In the genomic region with DNA sequence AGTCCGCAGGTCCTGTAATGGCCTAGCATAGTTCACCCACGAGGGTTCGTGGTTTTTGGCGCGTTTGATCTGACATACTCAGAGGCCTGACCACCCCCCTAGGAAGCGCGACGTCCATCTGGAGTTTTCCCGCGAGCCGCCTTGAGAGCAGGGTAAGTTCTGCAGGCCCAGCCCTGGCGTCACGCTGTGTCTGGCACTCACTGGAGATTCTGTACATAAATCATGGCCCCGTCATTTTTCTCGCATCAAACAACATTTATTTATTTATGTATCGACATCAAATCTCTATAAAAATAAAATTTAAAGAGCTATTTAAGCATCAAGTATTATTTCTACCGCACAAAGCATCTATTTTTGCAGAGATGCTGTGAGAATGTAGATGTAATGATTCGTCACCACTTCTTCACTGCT, we compare ENCODE assay signal across 1 cellular context.
TF ChIP-seq lines count a peak whose summit lies in the region.

No MANE protein-coding gene starts in this region.

TF ChIP-seq in K562, 482 proteins besides CTCF, POLR2A, EP300 and RAD21 (continued from another document and continues in another):
- TF ChIP-seq, protein P1, sequence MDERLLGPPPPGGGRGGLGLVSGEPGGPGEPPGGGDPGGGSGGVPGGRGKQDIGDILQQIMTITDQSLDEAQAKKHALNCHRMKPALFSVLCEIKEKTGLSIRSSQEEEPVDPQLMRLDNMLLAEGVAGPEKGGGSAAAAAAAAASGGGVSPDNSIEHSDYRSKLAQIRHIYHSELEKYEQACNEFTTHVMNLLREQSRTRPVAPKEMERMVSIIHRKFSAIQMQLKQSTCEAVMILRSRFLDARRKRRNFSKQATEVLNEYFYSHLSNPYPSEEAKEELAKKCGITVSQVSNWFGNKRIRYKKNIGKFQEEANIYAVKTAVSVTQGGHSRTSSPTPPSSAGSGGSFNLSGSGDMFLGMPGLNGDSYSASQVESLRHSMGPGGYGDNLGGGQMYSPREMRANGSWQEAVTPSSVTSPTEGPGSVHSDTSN (CRISPR knock-in tag; IDR thresholded peaks at IDR 0.05; ENCODE audit: low read depth) = no peak
- TF ChIP-seq, protein P1 (tag; conservative IDR thresholded peaks at IDR 0.05; ENCODE audit: low read depth) = peak; percentile 70; the same call in 1 of the 2 replicates
- TF ChIP-seq, protein P2, sequence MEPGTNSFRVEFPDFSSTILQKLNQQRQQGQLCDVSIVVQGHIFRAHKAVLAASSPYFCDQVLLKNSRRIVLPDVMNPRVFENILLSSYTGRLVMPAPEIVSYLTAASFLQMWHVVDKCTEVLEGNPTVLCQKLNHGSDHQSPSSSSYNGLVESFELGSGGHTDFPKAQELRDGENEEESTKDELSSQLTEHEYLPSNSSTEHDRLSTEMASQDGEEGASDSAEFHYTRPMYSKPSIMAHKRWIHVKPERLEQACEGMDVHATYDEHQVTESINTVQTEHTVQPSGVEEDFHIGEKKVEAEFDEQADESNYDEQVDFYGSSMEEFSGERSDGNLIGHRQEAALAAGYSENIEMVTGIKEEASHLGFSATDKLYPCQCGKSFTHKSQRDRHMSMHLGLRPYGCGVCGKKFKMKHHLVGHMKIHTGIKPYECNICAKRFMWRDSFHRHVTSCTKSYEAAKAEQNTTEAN (CRISPR knock-in tag; IDR thresholded peaks at IDR 0.05) = no peak; the same call in 1 of the 2 replicates
- no peak; a peak in 1 of 4 replicates for TF ChIP-seq MAZ (CRISPR knock-in tag; conservative IDR thresholded peaks at IDR 0.05 in 1 of 2, IDR thresholded peaks at IDR 0.05 in 1 of 2)
- no peak for TF ChIP-seq ZFX (CRISPR knock-in tag; IDR thresholded peaks at IDR 0.05)
- TF ChIP-seq, protein P3, sequence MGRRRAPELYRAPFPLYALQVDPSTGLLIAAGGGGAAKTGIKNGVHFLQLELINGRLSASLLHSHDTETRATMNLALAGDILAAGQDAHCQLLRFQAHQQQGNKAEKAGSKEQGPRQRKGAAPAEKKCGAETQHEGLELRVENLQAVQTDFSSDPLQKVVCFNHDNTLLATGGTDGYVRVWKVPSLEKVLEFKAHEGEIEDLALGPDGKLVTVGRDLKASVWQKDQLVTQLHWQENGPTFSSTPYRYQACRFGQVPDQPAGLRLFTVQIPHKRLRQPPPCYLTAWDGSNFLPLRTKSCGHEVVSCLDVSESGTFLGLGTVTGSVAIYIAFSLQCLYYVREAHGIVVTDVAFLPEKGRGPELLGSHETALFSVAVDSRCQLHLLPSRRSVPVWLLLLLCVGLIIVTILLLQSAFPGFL (CRISPR knock-in tag; IDR thresholded peaks at IDR 0.05) = no peak
- no peak for TF ChIP-seq TBL1XR1 (IDR thresholded peaks at IDR 0.05; ENCODE audit: low read length in 2 of 2)
- TF ChIP-seq POLR2H (tag; IDR thresholded peaks at IDR 0.05; ENCODE audit: low read depth) = no peak
- TF ChIP-seq, protein P4, sequence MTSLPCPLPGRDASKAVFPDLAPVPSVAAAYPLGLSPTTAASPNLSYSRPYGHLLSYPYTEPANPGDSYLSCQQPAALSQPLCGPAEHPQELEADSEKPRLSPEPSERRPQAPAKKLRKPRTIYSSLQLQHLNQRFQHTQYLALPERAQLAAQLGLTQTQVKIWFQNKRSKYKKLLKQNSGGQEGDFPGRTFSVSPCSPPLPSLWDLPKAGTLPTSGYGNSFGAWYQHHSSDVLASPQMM (CRISPR knock-in tag; IDR thresholded peaks at IDR 0.05) = no peak
- TF ChIP-seq POLR2AphosphoS2 (IDR thresholded peaks at IDR 0.05; ENCODE audit: low read length) = no peak
- TF ChIP-seq EGR1 (conservative IDR thresholded peaks at IDR 0.05) = no peak
- TF ChIP-seq GABPB2 (CRISPR knock-in tag; conservative IDR thresholded peaks at IDR 0.05) = no peak
- no peak for TF ChIP-seq MAX (CRISPR knock-in tag; IDR thresholded peaks at IDR 0.05)
- no peak for TF ChIP-seq ZNF140 (CRISPR knock-in tag; IDR thresholded peaks at IDR 0.05)
- TF ChIP-seq HCFC1 (IDR thresholded peaks at IDR 0.05; ENCODE audit: low read depth, low read length) = no peak
- no peak for TF ChIP-seq HDGF (IDR thresholded peaks at IDR 0.05)
- TF ChIP-seq FUS (optimal IDR thresholded peaks at IDR 0.05; ENCODE audit: low read depth, low read length) = no peak
- no peak for TF ChIP-seq PTRF (tag; IDR thresholded peaks at IDR 0.05)
- no peak for TF ChIP-seq SMC3 (conservative IDR thresholded peaks at IDR 0.05; ENCODE audit: insufficient read depth, low read depth, low read length)
- TF ChIP-seq ZNF274 (IDR thresholded peaks at IDR 0.05; ENCODE audit: borderline replicate concordance, low read depth, low read length) = no peak
- no peak for TF ChIP-seq ZNF354B (CRISPR knock-in tag; IDR thresholded peaks at IDR 0.05)
- no peak for TF ChIP-seq ZNF830 (CRISPR knock-in tag; IDR thresholded peaks at IDR 0.05)
- TF ChIP-seq AFF1 (IDR thresholded peaks at IDR 0.05; ENCODE audit: low read depth in 1 of 2, partially characterized antibody in 2 of 2) = no peak
- no peak for TF ChIP-seq DEAF1 (CRISPR knock-in tag; IDR thresholded peaks at IDR 0.05)
- no peak for TF ChIP-seq ZNF57 (CRISPR knock-in tag; IDR thresholded peaks at IDR 0.05)
- TF ChIP-seq SAP30 (IDR thresholded peaks at IDR 0.05; ENCODE audit: borderline replicate concordance, insufficient read depth, low read depth, low read length, poor library complexity, severe bottlenecking) = peak; percentile 15
- TF ChIP-seq ZNF384 (IDR thresholded peaks at IDR 0.05; ENCODE audit: low read depth, low read length) = no peak
- no peak for TF ChIP-seq RBM22 (IDR thresholded peaks at IDR 0.05; ENCODE audit: low read depth, low read length, poor library complexity, severe bottlenecking)
- TF ChIP-seq YBX1 (IDR thresholded peaks at IDR 0.05) = no peak
- TF ChIP-seq MIER1 (IDR thresholded peaks at IDR 0.05; ENCODE audit: low read depth) = no peak
- 0 out of 2 replicates have a peak, but pooled peaks have one; percentile 12 for TF ChIP-seq SRSF1 (IDR thresholded peaks at IDR 0.05; ENCODE audit: low read depth, low read length)
- no peak for TF ChIP-seq TEAD2 (tag; IDR thresholded peaks at IDR 0.05)
- peak; percentile 63 for TF ChIP-seq MEIS2 (IDR thresholded peaks at IDR 0.05; ENCODE audit: partially characterized antibody)
- TF ChIP-seq ZNF347 (CRISPR knock-in tag; IDR thresholded peaks at IDR 0.05; ENCODE audit: low read depth) = no peak
- TF ChIP-seq MCM5 (IDR thresholded peaks at IDR 0.05; ENCODE audit: low read depth) = no peak
- TF ChIP-seq, protein P5, sequence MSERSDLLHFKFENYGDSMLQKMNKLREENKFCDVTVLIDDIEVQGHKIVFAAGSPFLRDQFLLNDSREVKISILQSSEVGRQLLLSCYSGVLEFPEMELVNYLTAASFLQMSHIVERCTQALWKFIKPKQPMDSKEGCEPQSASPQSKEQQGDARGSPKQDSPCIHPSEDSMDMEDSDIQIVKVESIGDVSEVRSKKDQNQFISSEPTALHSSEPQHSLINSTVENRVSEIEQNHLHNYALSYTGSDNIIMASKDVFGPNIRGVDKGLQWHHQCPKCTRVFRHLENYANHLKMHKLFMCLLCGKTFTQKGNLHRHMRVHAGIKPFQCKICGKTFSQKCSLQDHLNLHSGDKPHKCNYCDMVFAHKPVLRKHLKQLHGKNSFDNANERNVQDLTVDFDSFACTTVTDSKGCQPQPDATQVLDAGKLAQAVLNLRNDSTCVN (CRISPR knock-in tag; IDR thresholded peaks at IDR 0.05) = no peak
- no peak for TF ChIP-seq GABPB1 (CRISPR knock-in tag; IDR thresholded peaks at IDR 0.05)
- no peak for TF ChIP-seq ZBTB1 (CRISPR knock-in tag; IDR thresholded peaks at IDR 0.05; ENCODE audit: borderline replicate concordance, low read depth)
- no peak for TF ChIP-seq TBP (optimal IDR thresholded peaks at IDR 0.05; ENCODE audit: low read depth, low read length)
- no peak for TF ChIP-seq ARID2 (IDR thresholded peaks at IDR 0.05)
- TF ChIP-seq, protein P6, sequence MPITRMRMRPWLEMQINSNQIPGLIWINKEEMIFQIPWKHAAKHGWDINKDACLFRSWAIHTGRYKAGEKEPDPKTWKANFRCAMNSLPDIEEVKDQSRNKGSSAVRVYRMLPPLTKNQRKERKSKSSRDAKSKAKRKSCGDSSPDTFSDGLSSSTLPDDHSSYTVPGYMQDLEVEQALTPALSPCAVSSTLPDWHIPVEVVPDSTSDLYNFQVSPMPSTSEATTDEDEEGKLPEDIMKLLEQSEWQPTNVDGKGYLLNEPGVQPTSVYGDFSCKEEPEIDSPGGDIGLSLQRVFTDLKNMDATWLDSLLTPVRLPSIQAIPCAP (CRISPR knock-in tag; IDR thresholded peaks at IDR 0.05; ENCODE audit: borderline replicate concordance) = no peak
- no peak; the same call in 1 of the 2 replicates for TF ChIP-seq CREB3 (tag; conservative IDR thresholded peaks at IDR 0.05; ENCODE audit: low read depth)
- TF ChIP-seq ZNF395 (CRISPR knock-in tag; IDR thresholded peaks at IDR 0.05) = no peak
- TF ChIP-seq PHB (CRISPR knock-in tag; IDR thresholded peaks at IDR 0.05) = 0 out of 2 replicates have a peak, but pooled peaks have one; percentile 55
- TF ChIP-seq TGIF2 (CRISPR knock-in tag; IDR thresholded peaks at IDR 0.05) = no peak
- TF ChIP-seq ZNF668 (CRISPR knock-in tag; IDR thresholded peaks at IDR 0.05) = no peak
- TF ChIP-seq CXXC5 (CRISPR knock-in tag; IDR thresholded peaks at IDR 0.05) = no peak
- TF ChIP-seq, protein P7, sequence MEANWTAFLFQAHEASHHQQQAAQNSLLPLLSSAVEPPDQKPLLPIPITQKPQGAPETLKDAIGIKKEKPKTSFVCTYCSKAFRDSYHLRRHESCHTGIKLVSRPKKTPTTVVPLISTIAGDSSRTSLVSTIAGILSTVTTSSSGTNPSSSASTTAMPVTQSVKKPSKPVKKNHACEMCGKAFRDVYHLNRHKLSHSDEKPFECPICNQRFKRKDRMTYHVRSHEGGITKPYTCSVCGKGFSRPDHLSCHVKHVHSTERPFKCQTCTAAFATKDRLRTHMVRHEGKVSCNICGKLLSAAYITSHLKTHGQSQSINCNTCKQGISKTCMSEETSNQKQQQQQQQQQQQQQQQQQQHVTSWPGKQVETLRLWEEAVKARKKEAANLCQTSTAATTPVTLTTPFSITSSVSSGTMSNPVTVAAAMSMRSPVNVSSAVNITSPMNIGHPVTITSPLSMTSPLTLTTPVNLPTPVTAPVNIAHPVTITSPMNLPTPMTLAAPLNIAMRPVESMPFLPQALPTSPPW (CRISPR knock-in tag; IDR thresholded peaks at IDR 0.05) = no peak
